Comparison of ENCODE assay signal across 1 cellular context in the genomic region with DNA sequence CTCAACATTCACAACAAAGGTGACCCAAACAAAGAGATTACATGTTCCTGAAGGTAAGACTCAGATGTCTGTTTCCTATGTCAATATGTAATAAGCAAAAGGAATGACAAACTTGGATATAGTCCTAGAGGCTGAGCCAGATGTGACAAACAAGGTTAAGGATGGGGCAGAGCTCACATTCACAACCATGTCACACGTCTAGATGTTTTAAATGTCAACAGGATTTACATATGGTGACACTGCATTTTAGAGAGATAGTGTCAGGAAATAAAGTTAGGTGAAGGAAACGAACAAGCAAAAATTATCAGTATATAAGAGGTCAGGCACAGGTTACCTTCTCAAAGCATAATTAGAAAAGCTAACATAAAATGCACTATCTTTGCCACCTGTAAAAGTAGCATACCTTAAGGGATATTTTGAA.
TF ChIP-seq lines count a peak whose summit lies in the region.

No MANE protein-coding gene starts in this region.

TF ChIP-seq in K562, 482 proteins besides CTCF, POLR2A, EP300 and RAD21 (continued from another document):
- TF ChIP-seq ID3 (CRISPR knock-in tag; IDR thresholded peaks at IDR 0.05) (no peak), ID3 (tag; IDR thresholded peaks at IDR 0.05) (peak; percentile 91), POLR2AphosphoS2 (IDR thresholded peaks at IDR 0.05; ENCODE audit: low read length) (no peak), HMGN3 (IDR thresholded peaks at IDR 0.05; ENCODE audit: borderline replicate concordance, extremely low read depth, insufficient read length, low read depth, low read length) (no peak), NONO (IDR thresholded peaks at IDR 0.05; ENCODE audit: low read depth in 2 of 2, low read length in 1 of 2) (no peak), ZNF232 (CRISPR knock-in tag; IDR thresholded peaks at IDR 0.05) (no peak), GTF2B (IDR thresholded peaks at IDR 0.05; ENCODE audit: extremely low read depth, insufficient read length) (no peak), ZNF695 (CRISPR knock-in tag; IDR thresholded peaks at IDR 0.05) (no peak), RFX1 (IDR thresholded peaks at IDR 0.05) (no peak), MAFK (IDR thresholded peaks at IDR 0.05; ENCODE audit: low read length) (peak; percentile 78), FOXK2 (conservative IDR thresholded peaks at IDR 0.05 in 1 of 2, IDR thresholded peaks at IDR 0.05 in 1 of 2; ENCODE audit: low read depth in 2 of 2) (peak; percentile 88 to 90), ZNF217 (CRISPR knock-in tag; IDR thresholded peaks at IDR 0.05) (no peak), TAF9B (IDR thresholded peaks at IDR 0.05; ENCODE audit: partially characterized antibody) (peak; percentile 30), ILK (tag; IDR thresholded peaks at IDR 0.05; ENCODE audit: borderline replicate concordance, low read depth) (no peak), PCBP1 (IDR thresholded peaks at IDR 0.05; ENCODE audit: low read depth, low read length, poor library complexity, severe bottlenecking) (no peak), ZFP30 (CRISPR knock-in tag; IDR thresholded peaks at IDR 0.05; ENCODE audit: borderline replicate concordance) (no peak)
- TF ChIP-seq, protein P1, sequence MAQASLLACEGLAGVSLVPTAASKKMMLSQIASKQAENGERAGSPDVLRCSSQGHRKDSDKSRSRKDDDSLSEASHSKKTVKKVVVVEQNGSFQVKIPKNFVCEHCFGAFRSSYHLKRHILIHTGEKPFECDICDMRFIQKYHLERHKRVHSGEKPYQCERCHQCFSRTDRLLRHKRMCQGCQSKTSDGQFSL (CRISPR knock-in tag; IDR thresholded peaks at IDR 0.05): no peak
- TF ChIP-seq, protein P1 (tag; IDR thresholded peaks at IDR 0.05): no peak
- TF ChIP-seq, protein P2, sequence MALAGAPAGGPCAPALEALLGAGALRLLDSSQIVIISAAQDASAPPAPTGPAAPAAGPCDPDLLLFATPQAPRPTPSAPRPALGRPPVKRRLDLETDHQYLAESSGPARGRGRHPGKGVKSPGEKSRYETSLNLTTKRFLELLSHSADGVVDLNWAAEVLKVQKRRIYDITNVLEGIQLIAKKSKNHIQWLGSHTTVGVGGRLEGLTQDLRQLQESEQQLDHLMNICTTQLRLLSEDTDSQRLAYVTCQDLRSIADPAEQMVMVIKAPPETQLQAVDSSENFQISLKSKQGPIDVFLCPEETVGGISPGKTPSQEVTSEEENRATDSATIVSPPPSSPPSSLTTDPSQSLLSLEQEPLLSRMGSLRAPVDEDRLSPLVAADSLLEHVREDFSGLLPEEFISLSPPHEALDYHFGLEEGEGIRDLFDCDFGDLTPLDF (CRISPR knock-in tag; IDR thresholded peaks at IDR 0.05): no peak
